ENCODE assay signal across 1 cellular context in the genomic region with DNA sequence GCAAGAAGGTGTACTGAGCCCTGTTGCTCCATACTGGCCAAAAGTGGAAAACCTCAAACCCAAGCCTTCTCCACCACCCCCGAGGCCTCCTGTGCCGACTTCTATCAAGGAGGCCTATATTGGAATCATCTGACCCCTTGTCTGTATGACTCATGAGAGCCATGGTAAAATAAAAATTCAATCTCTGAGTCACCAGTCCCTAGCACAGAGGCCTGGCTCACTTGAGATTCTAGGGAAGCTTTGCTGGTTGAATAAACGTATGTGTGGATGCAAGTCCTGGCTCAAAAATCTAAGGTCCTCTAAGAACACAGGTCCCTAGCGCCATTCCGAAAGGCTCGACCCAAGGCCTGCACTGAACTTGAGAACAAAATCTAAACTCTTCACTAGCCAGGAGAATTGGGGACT.
A peak's percentile ranks its signal among the peaks of the same experiment; 100 is the strongest.
TF ChIP-seq lines count a peak whose summit lies in the region.

No MANE protein-coding gene starts in this region.

TF ChIP-seq in IMR-90, 13 proteins besides CTCF, POLR2A, EP300 and RAD21 (continued from another document):
- TF ChIP-seq CHD1 (IDR thresholded peaks at IDR 0.05; ENCODE audit: low read depth, low read length): no peak
- no peak for TF ChIP-seq CEBPB (IDR thresholded peaks at IDR 0.05; ENCODE audit: low read depth, low read length)
- 0 out of 2 replicates have a peak, but pooled peaks have one; percentile 6 for TF ChIP-seq USF2 (IDR thresholded peaks at IDR 0.05; ENCODE audit: low read depth, low read length)
- peak; percentile 97 for TF ChIP-seq FOS (IDR thresholded peaks at IDR 0.05; ENCODE audit: low read depth, low read length)
- TF ChIP-seq RCOR1 (IDR thresholded peaks at IDR 0.05; ENCODE audit: insufficient replicate concordance, low read length): no peak
